In genomic region chr16:77335652-77336234, GRCh38 we compare ENCODE assay signal across 20 cellular contexts.
A peak's percentile ranks its signal among the peaks of the same experiment; 100 is the strongest.
DNase-seq lines count a peak whose midpoint lies in the region.
"Had no signal": no experiment of that assay in that cellular context is flagged by ENCODE, and none has a peak within 500 bp of the region (broad histone marks: within the 10 kb centered on the region; RNA-seq: fewer than 3 reads in every experiment).

No MANE protein-coding gene starts in this region.

- DNase-seq in NCI-H748 (lab: John Stamatoyannopoulos, UW; ENCODE audit: unreplicated experiment) (peak; percentile 10), NCI-H748 treated with DMSO at 0.1 percent for 48 hours (lab: John Stamatoyannopoulos, UW) (no peak), cerebellar cortex (ENCODE audit: low spot score) (peak; percentile 28), kidney glomerular epithelial cell (lab: John Stamatoyannopoulos, UW) (peak; percentile 15), amniotic stem cell (lab: John Stamatoyannopoulos, UW) (no peak), NOMO-1 treated with dmso at 0.1 percent for 144 hours (lab: John Stamatoyannopoulos, UW; ENCODE audit: unreplicated experiment) (no peak), GM19240 (ENCODE audit: insufficient read length, low spot score) (no peak)
- DNase-seq in stimulated activated CD4-positive, alpha-beta T cell treated with anti-CD3 and anti-CD28 coated beads, Interleukin-2, amount 100 ng/mL, for 24 hours = no peak
- DNase-seq: activated CD4-positive, alpha-beta T cell treated with anti-CD3 and anti-CD28 coated beads, Interleukin-2, amount 10 ng/mL, durations not matched to agents 24 days and 14 days; activated naive CD4-positive, alpha-beta T cell treated with anti-CD3 and anti-CD28 coated beads for 36 hours; activated T-cell treated with anti-CD3 and anti-CD28 coated beads, Interleukin-2, amount 50 U/mL, for 72 hours; gastrocnemius medialis; hypothalamus; MM.1S; NCI-H1436; pancreas; right lobe of liver; stomach; T-helper 17 cell; transverse colon had no signal

Comparison
In these comparisons a context has a peak if more than half of its experiments do, and no peak if none do; other contexts are left out.
1. DNase-seq: peak in NCI-H748 (single experiment), cerebellar cortex (single experiment) and kidney glomerular epithelial cell (single experiment); none in NCI-H748 treated with DMSO at 0.1 percent for 48 hours (single experiment), amniotic stem cell (single experiment), NOMO-1 treated with dmso at 0.1 percent for 144 hours (single experiment), stimulated activated CD4-positive, alpha-beta T cell treated with anti-CD3 and anti-CD28 coated beads, Interleukin-2, amount 100 ng/mL, for 24 hours (0 of 2) and GM19240 (single experiment).